In genomic region chr18:40974448-40974847, GRCh38 we compare ENCODE assay signal across 10 cellular contexts.
ATAC-seq and TF ChIP-seq lines count a peak whose summit lies in the region.
"Had no signal": no experiment of that assay in that cellular context is flagged by ENCODE, and none has a peak within 500 bp of the region (broad histone marks: within the 10 kb centered on the region; RNA-seq: fewer than 3 reads in every experiment).

No MANE protein-coding gene starts in this region.

- H3K4me1 ChIP-seq in HEK293 (ENCODE audit: control insufficient read depth, insufficient read depth, low read length): no peaks in the 10 kb centered on the region
- H3K4me1 ChIP-seq: A549; BE2C; BLaER1; BLaER1 treated with 17β-estradiol and CSF1 and Interleukin-3, amounts not matched to agents 10 nM and 100 nM; Caco-2 had no signal

- POLR2A ChIA-PET in HEK293 (lab: Yijun Ruan, JAX): no interaction called here

- no peak overlapping the region for H3K4me3 ChIP-seq in HEK293 (ENCODE audit: low read depth, low read length)
- H3K4me3 ChIP-seq: A549; BLaER1; BLaER1 treated with 17β-estradiol and CSF1 and Interleukin-3, amounts not matched to agents 10 nM and 100 nM had no signal

- H3K36me3 ChIP-seq in HEK293 (ENCODE audit: control insufficient read depth in 2 of 2, insufficient read depth in 1 of 2, low read length in 2 of 2): no peaks in the 10 kb centered on the region
- H3K36me3 ChIP-seq: BE2C; BLaER1; BLaER1 treated with 17β-estradiol and CSF1 and Interleukin-3, amounts not matched to agents 10 nM and 100 nM had no signal

- no peak for TF ChIP-seq CTCF in HEK293 (tag by site-specific recombination; IDR thresholded peaks at IDR 0.05)

- H3K9me3 ChIP-seq in HEK293 (ENCODE audit: control insufficient read depth, insufficient read depth, low read depth, low read length): no peaks in the 10 kb centered on the region
- H3K9me3 ChIP-seq: A549, BE2C, BLaER1, Caco-2 had no signal

- no peak overlapping the region for H3K27ac ChIP-seq in HEK293 (ENCODE audit: extremely low read depth, low read depth, low read length)
- H3K27ac ChIP-seq: 22Rv1; A549; BLaER1; BLaER1 treated with 17β-estradiol and CSF1 and Interleukin-3, amounts not matched to agents 10 nM and 100 nM; C4-2B had no signal

- CTCF ChIA-PET in HEK293 (lab: Yijun Ruan, JAX): interaction anchor here (0.6 to 1.1 kb wide), 3 partner anchors 11 to 475 kb away, joined by 3 read pairs; no protein-coding TSS in a partner anchor

- ATAC-seq in GM21381 (IDR thresholded peaks at IDR 0.05; ENCODE audit: unreplicated experiment): no peak
- ATAC-seq: A549; CD8-positive, alpha-beta T cell had no signal

TF ChIP-seq in HEK293, 187 proteins besides CTCF, POLR2A, EP300 and RAD21:
- TF ChIP-seq SETDB1 (IDR thresholded peaks at IDR 0.05; ENCODE audit: insufficient read length, low read length) (peak; percentile 95), ZNF416 (tag by site-specific recombination; IDR thresholded peaks at IDR 0.05) (no peak), TRIM28 (IDR thresholded peaks at IDR 0.05; ENCODE audit: borderline replicate concordance, low read length) (0 out of 2 replicates have a peak, but pooled peaks have one; percentile 36), ZNF548 (tag by site-specific recombination; IDR thresholded peaks at IDR 0.05) (no peak), IKZF3 (tag by site-specific recombination; IDR thresholded peaks at IDR 0.05) (no peak), ZSCAN16 (tag by site-specific recombination; IDR thresholded peaks at IDR 0.05) (no peak)
- TF ChIP-seq, protein P1, sequence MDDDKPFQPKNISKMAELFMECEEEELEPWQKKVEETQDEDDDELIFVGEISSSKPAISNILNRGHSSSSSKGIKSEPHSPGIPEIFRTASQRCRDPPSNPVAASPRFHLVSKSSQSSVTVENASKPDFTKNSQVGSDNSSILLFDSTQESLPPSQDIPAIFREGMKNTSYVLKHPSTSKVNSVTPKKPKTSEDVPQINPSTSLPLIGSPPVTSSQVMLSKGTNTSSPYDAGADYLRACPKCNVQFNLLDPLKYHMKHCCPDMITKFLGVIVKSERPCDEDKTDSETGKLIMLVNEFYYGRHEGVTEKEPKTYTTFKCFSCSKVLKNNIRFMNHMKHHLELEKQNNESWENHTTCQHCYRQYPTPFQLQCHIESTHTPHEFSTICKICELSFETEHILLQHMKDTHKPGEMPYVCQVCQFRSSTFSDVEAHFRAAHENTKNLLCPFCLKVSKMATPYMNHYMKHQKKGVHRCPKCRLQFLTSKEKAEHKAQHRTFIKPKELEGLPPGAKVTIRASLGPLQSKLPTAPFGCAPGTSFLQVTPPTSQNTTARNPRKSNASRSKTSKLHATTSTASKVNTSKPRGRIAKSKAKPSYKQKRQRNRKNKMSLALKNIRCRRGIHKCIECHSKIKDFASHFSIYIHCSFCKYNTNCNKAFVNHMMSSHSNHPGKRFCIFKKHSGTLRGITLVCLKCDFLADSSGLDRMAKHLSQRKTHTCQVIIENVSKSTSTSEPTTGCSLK (tag by site-specific recombination; IDR thresholded peaks at IDR 0.05): no peak
